Comparison of ENCODE assay signal across 28 cellular contexts in genomic region chr14:104447750-104448149, GRCh38.
"Had no signal": no experiment of that assay in that cellular context is flagged by ENCODE, and none has a peak within 500 bp of the region (broad histone marks: within the 10 kb centered on the region; RNA-seq: fewer than 3 reads in every experiment).

No MANE protein-coding gene starts in this region.

- DNase-seq: activated CD4-positive, alpha-beta memory T cell treated with anti-CD3 and anti-CD28 coated beads for 36 hours; activated CD4-positive, alpha-beta T cell treated with anti-CD3 and anti-CD28 coated beads for 36 hours; activated CD4-positive, alpha-beta T cell treated with anti-CD3 and anti-CD28 coated beads, Interleukin-2, amount 10 ng/mL, durations not matched to agents 24 days and 14 days; activated CD4-positive, CD25-positive, alpha-beta regulatory T cell; activated CD4-positive, CD25-positive, alpha-beta regulatory T cell treated with anti-CD3 and anti-CD28 coated beads, Interleukin-2, amount 50 U/mL, for 72 hours; activated CD8-positive, alpha-beta T cell treated with anti-CD3 and anti-CD28 coated beads, Interleukin-2, amount 10 ng/mL, durations not matched to agents 7 days and 5 days; activated effector memory CD4-positive, alpha-beta T cell treated with Interleukin-2 at 50 U/mL for 16 hours; activated naive CD4-positive, alpha-beta T cell treated with anti-CD3 and anti-CD28 coated beads, Interleukin-2, amount 10 ng/mL, durations not matched to agents 7 days and 5 days; activated T-cell treated with anti-CD3 and anti-CD28 coated beads, Interleukin-2, amount 50 U/mL, for 4 hours; amniotic stem cell; anterior cingulate cortex; brain microvascular endothelial cell; effector memory CD4-positive, alpha-beta T cell; endodermal cell; foreskin fibroblast; hippocampal formation; T1000 had no signal

- H3K36me3 ChIP-seq: brain microvascular endothelial cell had no signal

- H3K27me3 ChIP-seq: brain microvascular endothelial cell had no signal

- H3K4me3 Mint-ChIP-seq: activated CD4-positive, alpha-beta memory T cell treated with anti-CD3 and anti-CD28 coated beads for 36 hours; activated CD4-positive, alpha-beta T cell treated with anti-CD3 and anti-CD28 coated beads for 36 hours; activated CD4-positive, alpha-beta T cell treated with anti-CD3 and anti-CD28 coated beads, Interleukin-2, amount 10 ng/mL, durations not matched to agents 24 days and 14 days; activated CD8-positive, alpha-beta T cell treated with anti-CD3 and anti-CD28 coated beads, Interleukin-2, amount 10 ng/mL, durations not matched to agents 7 days and 5 days; activated naive CD4-positive, alpha-beta T cell treated with anti-CD3 and anti-CD28 coated beads, Interleukin-2, amount 10 ng/mL, durations not matched to agents 7 days and 5 days; activated naive CD8-positive, alpha-beta T cell; activated T-cell treated with anti-CD3 and anti-CD28 coated beads, Interleukin-2, amount 50 U/mL, for 4 hours; activated T-helper 17 cell treated with anti-CD3 and anti-CD28 coated beads, Interleukin-2, amount 50 U/mL, for 72 hours; central memory CD8-positive, alpha-beta T cell; dendritic cell treated with granulocyte-macrophage colony-stimulating factor and Interleukin-4, amounts not matched to agents 40 ng/mL and 50 ng/mL, for 4 days; endodermal cell; T-helper 2 cell treated with Interferon-gamma antibody and Interleukin-4, amounts not matched to agents 5 μg/mL and 100 μg/mL, for 36 hours had no signal

- H3K4me3 ChIP-seq: coronary artery, dorsolateral prefrontal cortex had no signal

- H3K36me3 Mint-ChIP-seq: activated naive CD4-positive, alpha-beta T cell treated with anti-CD3 and anti-CD28 coated beads, Interleukin-2, amount 10 ng/mL, durations not matched to agents 7 days and 5 days had no signal

- H3K27ac Mint-ChIP-seq: activated CD4-positive, alpha-beta memory T cell treated with anti-CD3 and anti-CD28 coated beads for 36 hours; activated CD4-positive, alpha-beta T cell treated with anti-CD3 and anti-CD28 coated beads for 36 hours; activated CD4-positive, alpha-beta T cell treated with anti-CD3 and anti-CD28 coated beads, Interleukin-2, amount 10 ng/mL, durations not matched to agents 24 days and 14 days; activated CD8-positive, alpha-beta T cell treated with anti-CD3 and anti-CD28 coated beads, Interleukin-2, amount 10 ng/mL, durations not matched to agents 7 days and 5 days; activated naive CD4-positive, alpha-beta T cell treated with anti-CD3 and anti-CD28 coated beads, Interleukin-2, amount 10 ng/mL, durations not matched to agents 7 days and 5 days; activated naive CD8-positive, alpha-beta T cell; activated T-helper 17 cell treated with anti-CD3 and anti-CD28 coated beads, Interleukin-2, amount 50 U/mL, for 72 hours; dendritic cell treated with granulocyte-macrophage colony-stimulating factor and Interleukin-4, amounts not matched to agents 40 ng/mL and 50 ng/mL, for 4 days; endodermal cell; T-helper 2 cell treated with Interferon-gamma antibody and Interleukin-4, amounts not matched to agents 5 μg/mL and 100 μg/mL, for 36 hours had no signal

- H3K4me1 Mint-ChIP-seq: activated CD4-positive, alpha-beta T cell treated with anti-CD3 and anti-CD28 coated beads for 36 hours; activated CD4-positive, alpha-beta T cell treated with anti-CD3 and anti-CD28 coated beads, Interleukin-2, amount 10 ng/mL, durations not matched to agents 24 days and 14 days; activated naive CD4-positive, alpha-beta T cell treated with anti-CD3 and anti-CD28 coated beads, Interleukin-2, amount 10 ng/mL, durations not matched to agents 7 days and 5 days; central memory CD8-positive, alpha-beta T cell had no signal

- ATAC-seq: activated CD4-positive, alpha-beta T cell treated with anti-CD3 and anti-CD28 coated beads for 36 hours; activated CD8-positive, alpha-beta T cell treated with anti-CD3 and anti-CD28 coated beads, Interleukin-2, amount 10 ng/mL, durations not matched to agents 7 days and 5 days; activated T-cell treated with anti-CD3 and anti-CD28 coated beads, Interleukin-2, amount 50 U/mL, for 4 hours; activated T-helper 17 cell treated with anti-CD3 and anti-CD28 coated beads, Interleukin-2, amount 50 U/mL, for 72 hours; esophagus mucosa had no signal

- H3K27ac ChIP-seq: brain microvascular endothelial cell, coronary artery, dorsolateral prefrontal cortex had no signal

- FAIRE-seq: astrocyte, bronchial epithelial cell, frontal cortex had no signal
